8 cellular contexts compared by ENCODE assay signal in genomic region chr14:74945852-74946658, GRCh38. TPM values are rescaled to one million over a fixed set of nuclear protein-coding genes. Genes with fewer than 3 reads are reported as not detected.
DNase-seq lines count a peak whose midpoint lies in the region; ATAC-seq and TF ChIP-seq lines count a peak whose summit lies in the region.

No MANE protein-coding gene starts in this region.

- no peaks in the 10 kb centered on the region for H3K27me3 Mint-ChIP-seq in WTC11 (ENCODE audit: low read depth)

- H3K36me3 ChIP-seq in breast epithelium = no peaks in the 10 kb centered on the region

- H3K9me3 Mint-ChIP-seq in WTC11 = no peaks in the 10 kb centered on the region

- ATAC-seq in GM19463 (IDR thresholded peaks at IDR 0.05; ENCODE audit: unreplicated experiment) (peak; percentile 35), WTC11 (peak; percentile 84), GM19035 (IDR thresholded peaks at IDR 0.05; ENCODE audit: unreplicated experiment) (no peak)

- no peak for TF ChIP-seq POLR2A in breast epithelium (IDR thresholded peaks at IDR 0.05)

- H3K27me3 ChIP-seq in breast epithelium = no peaks in the 10 kb centered on the region

- no peak overlapping the region for H3K4me3 Mint-ChIP-seq in WTC11

- peak overlapping the region; percentile 45 to 72 for H3K27ac ChIP-seq in breast epithelium

- TF ChIP-seq CTCF in AG10803 (conservative IDR thresholded peaks at IDR 0.05; ENCODE audit: low read length) = peak; percentile 92
- peak; percentile 84 for TF ChIP-seq CTCF in WTC11 (IDR thresholded peaks at IDR 0.05)
- TF ChIP-seq CTCF in breast epithelium (IDR thresholded peaks at IDR 0.05) = peak; percentile 77 to 87 (median 82)

- H3K4me1 Mint-ChIP-seq in WTC11 = peaks cover 3% of the 10 kb centered on the region

- DNase-seq in AG10803 (ENCODE audit: low read depth) = peak; percentile 53
- DNase-seq in NCI-H2171 treated with DMSO at 0.1 percent for 48 hours (lab: John Stamatoyannopoulos, UW) = peak; percentile 38
- DNase-seq in WTC11 (ENCODE audit: low spot score) = peak; percentile 92
- peak in 1 of 2 donors; percentile 56 for DNase-seq in breast epithelium (ENCODE audit: low spot score in 2 of 2)
- peak; percentile 43 for DNase-seq in kidney glomerular epithelial cell (lab: John Stamatoyannopoulos, UW)
- DNase-seq in stimulated activated CD4-positive, alpha-beta T cell treated with anti-CD3 and anti-CD28 coated beads, Interleukin-1b, Interleukin-23, amount 100 ng/mL, for 48 hours = peak; percentile 75

- 0 out of 2 replicates have a peak overlapping the region, but pooled peaks have one; percentile 34 for H3K27ac Mint-ChIP-seq in WTC11

- POLR2A ChIA-PET in WTC11 (lab: Charles Lee) = interaction anchor here (0.6 to 1.0 kb wide), 2 partner anchors 9 to 103 kb away, joined by 3 read pairs; partner anchors contain the start of gene PGF

- CTCF ChIA-PET in WTC11 (lab: Charles Lee) = interaction anchor here (0.5 to 4.5 kb wide), 34 partner anchors 9 to 373 kb away, joined by 3 to 60 read pairs (median 6); partner anchors contain the start of genes ACYP1, EIF2B2, PGF and RPS6KL1

- H3K4me3 ChIP-seq in AG10803 (ENCODE audit: low read length) = no peak overlapping the region
- H3K4me3 ChIP-seq in breast epithelium = peak overlapping the region in 2 of 3 donors; percentile 3 to 12

- H3K4me1 ChIP-seq in breast epithelium = peaks cover 0 to 5% of the 10 kb centered on the region in 2 donors

- no peaks in the 10 kb centered on the region for H3K9me3 ChIP-seq in breast epithelium

- intact Hi-C loops in breast epithelium (cut with DNase I; ENCODE audit: low total_unique reads) = no loop called here

- H3K36me3 Mint-ChIP-seq in WTC11 = no peaks in the 10 kb centered on the region

TF ChIP-seq in WTC11, 78 proteins besides CTCF, POLR2A, EP300 and RAD21:
- 0 out of 2 replicates have a peak, but pooled peaks have one; percentile 7 for TF ChIP-seq ZNF121 (CRISPR knock-in tag; IDR thresholded peaks at IDR 0.05)
- no peak for TF ChIP-seq ZSCAN18 (CRISPR knock-in tag; IDR thresholded peaks at IDR 0.05)
- TF ChIP-seq ETV6 (CRISPR knock-in tag; IDR thresholded peaks at IDR 0.05) = 0 out of 2 replicates have a peak, but pooled peaks have one; percentile 37
- peak; percentile 75; the same call in 1 of the 2 replicates for TF ChIP-seq GABPB1 (CRISPR knock-in tag; IDR thresholded peaks at IDR 0.05)
- 0 out of 2 replicates have a peak, but pooled peaks have one; percentile 41 for TF ChIP-seq HMGXB4 (CRISPR knock-in tag; IDR thresholded peaks at IDR 0.05)
- TF ChIP-seq, protein P1, sequence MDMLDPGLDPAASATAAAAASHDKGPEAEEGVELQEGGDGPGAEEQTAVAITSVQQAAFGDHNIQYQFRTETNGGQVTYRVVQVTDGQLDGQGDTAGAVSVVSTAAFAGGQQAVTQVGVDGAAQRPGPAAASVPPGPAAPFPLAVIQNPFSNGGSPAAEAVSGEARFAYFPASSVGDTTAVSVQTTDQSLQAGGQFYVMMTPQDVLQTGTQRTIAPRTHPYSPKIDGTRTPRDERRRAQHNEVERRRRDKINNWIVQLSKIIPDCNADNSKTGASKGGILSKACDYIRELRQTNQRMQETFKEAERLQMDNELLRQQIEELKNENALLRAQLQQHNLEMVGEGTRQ (CRISPR knock-in tag; IDR thresholded peaks at IDR 0.05) = no peak
- TF ChIP-seq ZBTB21 (CRISPR knock-in tag; IDR thresholded peaks at IDR 0.05; ENCODE audit: borderline replicate concordance) = peak; percentile 18; the same call in 1 of the 2 replicates
- TF ChIP-seq ELF4 (CRISPR knock-in tag; IDR thresholded peaks at IDR 0.05; ENCODE audit: low read depth) = no peak

RNA-seq across cellular contexts. Expression of gene PGF, which starts 9.3 kb away (rescaled TPM):
- 5.0 to 6.7 TPM (median 6.5 TPM) in 3 replicates for total RNA-seq in WTC11 (2021)
- 10 to 100 TPM in 1 of 3 donors, 1 to 10 TPM in 2; 3.7 to 17.9 (median 8.2) TPM for total RNA-seq in breast epithelium

RNA-seq across cellular contexts. Expression of gene RPS6KL1, which starts 23.0 kb away (rescaled TPM):
- total RNA-seq in WTC11 (2021) (10.6 to 12.6 TPM (median 12.2 TPM) in 3 replicates), breast epithelium (1 to 10 TPM; 2.9 to 5.6 (median 3.3) TPM)

RNA-seq across cellular contexts. Expression of gene EIF2B2, which starts 56.7 kb away (rescaled TPM):
- total RNA-seq in WTC11 (2021) (46.0 to 50.7 TPM (median 50.5 TPM) in 3 replicates), breast epithelium (10 to 100 TPM; 31.8 to 40.3 (median 36.0) TPM)
